In genomic region chr10:112559328-112559727, GRCh38 we compare ENCODE assay signal across 33 cellular contexts.
"Had no signal": no experiment of that assay in that cellular context is flagged by ENCODE, and none has a peak within 500 bp of the region (broad histone marks: within the 10 kb centered on the region; RNA-seq: fewer than 3 reads in every experiment).

No MANE protein-coding gene starts in this region.

- H3K4me3 ChIP-seq: Peyer's patch, SJSA1 had no signal

- H3K36me3 ChIP-seq: Peyer's patch, SJSA1 had no signal

- H3K36me3 Mint-ChIP-seq: activated naive CD8-positive, alpha-beta T cell; brain had no signal

- H3K4me3 Mint-ChIP-seq: activated CD4-positive, alpha-beta T cell treated with anti-CD3 and anti-CD28 coated beads for 36 hours; activated CD4-positive, alpha-beta T cell treated with anti-CD3 and anti-CD28 coated beads, Interleukin-2, amount 10 ng/mL, durations not matched to agents 7 days and 5 days; activated CD8-positive, alpha-beta T cell treated with anti-CD3 and anti-CD28 coated beads, Interleukin-2, amount 10 ng/mL, durations not matched to agents 7 days and 5 days; activated naive CD4-positive, alpha-beta T cell treated with anti-CD3 and anti-CD28 coated beads, Interleukin-2, amount 10 ng/mL, durations not matched to agents 7 days and 5 days; activated naive CD8-positive, alpha-beta T cell; activated naive CD8-positive, alpha-beta T cell treated with anti-CD3 and anti-CD28 coated beads, Interleukin-2, amount 50 U/mL, for 24 hours; activated T-cell treated with anti-CD3 and anti-CD28 coated beads, Interleukin-2, amount 50 U/mL, for 4 hours; brain; T-helper 1 cell treated with Interleukin-12 subunit alpha and Interleukin-12 subunit beta and Interleukin-4 antibody, amounts not matched to agents 30 μg/mL and 1 μg/mL, for 36 hours; T-helper 2 cell treated with Interferon-gamma antibody and Interleukin-4, amounts not matched to agents 5 μg/mL and 100 μg/mL, for 36 hours had no signal

- H3K4me1 Mint-ChIP-seq: activated CD4-positive, alpha-beta T cell treated with anti-CD3 and anti-CD28 coated beads, Interleukin-2, amount 10 ng/mL, durations not matched to agents 7 days and 5 days; activated naive CD4-positive, alpha-beta T cell treated with anti-CD3 and anti-CD28 coated beads, Interleukin-2, amount 10 ng/mL, durations not matched to agents 7 days and 5 days had no signal

- H3K4me1 ChIP-seq: Peyer's patch had no signal

- H3K27ac ChIP-seq: Peyer's patch, SJSA1 had no signal

- H3K9ac ChIP-seq: SK-N-SH had no signal

- H3K4me2 ChIP-seq: SK-N-SH had no signal

- H3K27me3 Mint-ChIP-seq: activated CD4-positive, alpha-beta T cell treated with anti-CD3 and anti-CD28 coated beads for 36 hours; activated CD4-positive, alpha-beta T cell treated with anti-CD3 and anti-CD28 coated beads, Interleukin-2, amount 10 ng/mL, durations not matched to agents 7 days and 5 days; activated naive CD4-positive, alpha-beta T cell treated with anti-CD3 and anti-CD28 coated beads, Interleukin-2, amount 10 ng/mL, durations not matched to agents 7 days and 5 days; activated naive CD8-positive, alpha-beta T cell; activated naive CD8-positive, alpha-beta T cell treated with anti-CD3 and anti-CD28 coated beads, Interleukin-2, amount 50 U/mL, for 24 hours; brain had no signal

- H3K9me3 ChIP-seq: Peyer's patch, SJSA1, SK-N-SH had no signal

- H3K9me2 ChIP-seq: SK-N-SH had no signal

- DNase-seq: activated CD4-positive, alpha-beta T cell treated with anti-CD3 and anti-CD28 coated beads for 36 hours; activated CD4-positive, alpha-beta T cell treated with anti-CD3 and anti-CD28 coated beads, Interleukin-2, amount 10 ng/mL, durations not matched to agents 7 days and 5 days; activated CD4-positive, alpha-beta T cell treated with anti-CD3 and anti-CD28 coated beads, Interleukin-2, amount 50 U/mL, for 48 hours; activated CD8-positive, alpha-beta T cell treated with anti-CD3 and anti-CD28 coated beads, Interleukin-2, amount 10 ng/mL, durations not matched to agents 7 days and 5 days; activated effector memory CD4-positive, alpha-beta T cell treated with Interleukin-2 at 50 U/mL for 16 hours; activated naive CD4-positive, alpha-beta T cell treated with anti-CD3 and anti-CD28 coated beads, Interleukin-2, amount 10 ng/mL, durations not matched to agents 7 days and 5 days; activated naive CD8-positive, alpha-beta T cell treated with anti-CD3 and anti-CD28 coated beads, Interleukin-2, amount 50 U/mL, for 24 hours; activated T-cell treated with anti-CD3 and anti-CD28 coated beads, Interleukin-2, amount 50 U/mL, for 4 hours; anterior cingulate cortex; central memory CD4-positive, alpha-beta T cell; Kasumi-1; MM.1S; MV-4-11; NCI-H1092; NCI-H1436 treated with DMSO at 0.1 percent for 48 hours; NCI-H1694 treated with DMSO at 0.1 percent for 48 hours; NCI-H2029; NCI-H510A; NCI-H526; NCI-H748 treated with DMSO at 0.1 percent for 48 hours; NK-92 treated with Interleukin-12 subunit alpha and Interleukin-12 subunit beta, amount 100 ng/mL, for 24 hours; PC-3; Peyer's patch; RPMI8226; SHP77 treated with DMSO at 0.1 percent for 48 hours; SK-N-SH had no signal

- H3K27ac Mint-ChIP-seq: activated CD4-positive, alpha-beta T cell treated with anti-CD3 and anti-CD28 coated beads for 36 hours; activated CD4-positive, alpha-beta T cell treated with anti-CD3 and anti-CD28 coated beads, Interleukin-2, amount 10 ng/mL, durations not matched to agents 7 days and 5 days; activated CD8-positive, alpha-beta T cell treated with anti-CD3 and anti-CD28 coated beads, Interleukin-2, amount 10 ng/mL, durations not matched to agents 7 days and 5 days; activated naive CD4-positive, alpha-beta T cell treated with anti-CD3 and anti-CD28 coated beads, Interleukin-2, amount 10 ng/mL, durations not matched to agents 7 days and 5 days; activated naive CD8-positive, alpha-beta T cell; activated naive CD8-positive, alpha-beta T cell treated with anti-CD3 and anti-CD28 coated beads, Interleukin-2, amount 50 U/mL, for 24 hours; brain; T-helper 1 cell treated with Interleukin-12 subunit alpha and Interleukin-12 subunit beta and Interleukin-4 antibody, amounts not matched to agents 30 μg/mL and 1 μg/mL, for 36 hours; T-helper 2 cell treated with Interferon-gamma antibody and Interleukin-4, amounts not matched to agents 5 μg/mL and 100 μg/mL, for 36 hours had no signal

- FAIRE-seq: TTC549 had no signal

- H3K27me3 ChIP-seq: Peyer's patch, SJSA1 had no signal

- H3K9me3 Mint-ChIP-seq: activated CD4-positive, alpha-beta T cell treated with anti-CD3 and anti-CD28 coated beads, Interleukin-2, amount 10 ng/mL, durations not matched to agents 7 days and 5 days; activated naive CD4-positive, alpha-beta T cell treated with anti-CD3 and anti-CD28 coated beads, Interleukin-2, amount 10 ng/mL, durations not matched to agents 7 days and 5 days; activated naive CD8-positive, alpha-beta T cell treated with anti-CD3 and anti-CD28 coated beads, Interleukin-2, amount 50 U/mL, for 24 hours; activated T-cell treated with anti-CD3 and anti-CD28 coated beads, Interleukin-2, amount 50 U/mL, for 4 hours; brain; T-helper 1 cell treated with Interleukin-12 subunit alpha and Interleukin-12 subunit beta and Interleukin-4 antibody, amounts not matched to agents 30 μg/mL and 1 μg/mL, for 36 hours; T-helper 2 cell treated with Interferon-gamma antibody and Interleukin-4, amounts not matched to agents 5 μg/mL and 100 μg/mL, for 36 hours had no signal

- ATAC-seq: activated CD4-positive, alpha-beta T cell treated with anti-CD3 and anti-CD28 coated beads for 36 hours; activated CD4-positive, CD25-positive, alpha-beta regulatory T cell treated with anti-CD3 and anti-CD28 coated beads, Interleukin-2, amount 50 U/mL, for 24 hours; activated CD8-positive, alpha-beta T cell treated with anti-CD3 and anti-CD28 coated beads, Interleukin-2, amount 10 ng/mL, durations not matched to agents 7 days and 5 days; activated naive CD8-positive, alpha-beta T cell treated with anti-CD3 and anti-CD28 coated beads, Interleukin-2, amount 50 U/mL, for 24 hours; activated T-cell treated with anti-CD3 and anti-CD28 coated beads, Interleukin-2, amount 50 U/mL, for 4 hours; PC-3 had no signal
